Comparison of ENCODE assay signal across 3 cellular contexts in genomic region chr9:123923884-123924283, GRCh38.
TF ChIP-seq lines count a peak whose summit lies in the region.

No MANE protein-coding gene starts in this region.

TF ChIP-seq in SK-N-SH treated with all-trans-retinoic acid at 6 μM for 48 hours, 23 proteins besides CTCF, POLR2A, EP300 and RAD21 (continued from another document):
- TF ChIP-seq ZNF565 (CRISPR knock-in tag; conservative IDR thresholded peaks at IDR 0.05; ENCODE audit: low read depth) (no peak), ZNF8 (CRISPR knock-in tag; IDR thresholded peaks at IDR 0.05) (peak; percentile 97)

TF ChIP-seq in SK-N-SH, 30 proteins besides CTCF, POLR2A, EP300 and RAD21:
- no peak for TF ChIP-seq SMC3 (IDR thresholded peaks at IDR 0.05; ENCODE audit: low read depth, low read length)
- TF ChIP-seq, protein P1, sequence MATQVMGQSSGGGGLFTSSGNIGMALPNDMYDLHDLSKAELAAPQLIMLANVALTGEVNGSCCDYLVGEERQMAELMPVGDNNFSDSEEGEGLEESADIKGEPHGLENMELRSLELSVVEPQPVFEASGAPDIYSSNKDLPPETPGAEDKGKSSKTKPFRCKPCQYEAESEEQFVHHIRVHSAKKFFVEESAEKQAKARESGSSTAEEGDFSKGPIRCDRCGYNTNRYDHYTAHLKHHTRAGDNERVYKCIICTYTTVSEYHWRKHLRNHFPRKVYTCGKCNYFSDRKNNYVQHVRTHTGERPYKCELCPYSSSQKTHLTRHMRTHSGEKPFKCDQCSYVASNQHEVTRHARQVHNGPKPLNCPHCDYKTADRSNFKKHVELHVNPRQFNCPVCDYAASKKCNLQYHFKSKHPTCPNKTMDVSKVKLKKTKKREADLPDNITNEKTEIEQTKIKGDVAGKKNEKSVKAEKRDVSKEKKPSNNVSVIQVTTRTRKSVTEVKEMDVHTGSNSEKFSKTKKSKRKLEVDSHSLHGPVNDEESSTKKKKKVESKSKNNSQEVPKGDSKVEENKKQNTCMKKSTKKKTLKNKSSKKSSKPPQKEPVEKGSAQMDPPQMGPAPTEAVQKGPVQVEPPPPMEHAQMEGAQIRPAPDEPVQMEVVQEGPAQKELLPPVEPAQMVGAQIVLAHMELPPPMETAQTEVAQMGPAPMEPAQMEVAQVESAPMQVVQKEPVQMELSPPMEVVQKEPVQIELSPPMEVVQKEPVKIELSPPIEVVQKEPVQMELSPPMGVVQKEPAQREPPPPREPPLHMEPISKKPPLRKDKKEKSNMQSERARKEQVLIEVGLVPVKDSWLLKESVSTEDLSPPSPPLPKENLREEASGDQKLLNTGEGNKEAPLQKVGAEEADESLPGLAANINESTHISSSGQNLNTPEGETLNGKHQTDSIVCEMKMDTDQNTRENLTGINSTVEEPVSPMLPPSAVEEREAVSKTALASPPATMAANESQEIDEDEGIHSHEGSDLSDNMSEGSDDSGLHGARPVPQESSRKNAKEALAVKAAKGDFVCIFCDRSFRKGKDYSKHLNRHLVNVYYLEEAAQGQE (IDR thresholded peaks at IDR 0.05; ENCODE audit: low read depth, low read length): no peak
- TF ChIP-seq, protein P2, sequence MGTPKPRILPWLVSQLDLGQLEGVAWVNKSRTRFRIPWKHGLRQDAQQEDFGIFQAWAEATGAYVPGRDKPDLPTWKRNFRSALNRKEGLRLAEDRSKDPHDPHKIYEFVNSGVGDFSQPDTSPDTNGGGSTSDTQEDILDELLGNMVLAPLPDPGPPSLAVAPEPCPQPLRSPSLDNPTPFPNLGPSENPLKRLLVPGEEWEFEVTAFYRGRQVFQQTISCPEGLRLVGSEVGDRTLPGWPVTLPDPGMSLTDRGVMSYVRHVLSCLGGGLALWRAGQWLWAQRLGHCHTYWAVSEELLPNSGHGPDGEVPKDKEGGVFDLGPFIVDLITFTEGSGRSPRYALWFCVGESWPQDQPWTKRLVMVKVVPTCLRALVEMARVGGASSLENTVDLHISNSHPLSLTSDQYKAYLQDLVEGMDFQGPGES (IDR thresholded peaks at IDR 0.05; ENCODE audit: low read depth, low read length): no peak
- TF ChIP-seq PBX3 (IDR thresholded peaks at IDR 0.05): no peak
- TF ChIP-seq TEAD4 (IDR thresholded peaks at IDR 0.05; ENCODE audit: borderline replicate concordance, insufficient read depth): no peak
- TF ChIP-seq POLR2AphosphoS5 (IDR thresholded peaks at IDR 0.05; ENCODE audit: low read depth, low read length): no peak
- TF ChIP-seq, protein P3, sequence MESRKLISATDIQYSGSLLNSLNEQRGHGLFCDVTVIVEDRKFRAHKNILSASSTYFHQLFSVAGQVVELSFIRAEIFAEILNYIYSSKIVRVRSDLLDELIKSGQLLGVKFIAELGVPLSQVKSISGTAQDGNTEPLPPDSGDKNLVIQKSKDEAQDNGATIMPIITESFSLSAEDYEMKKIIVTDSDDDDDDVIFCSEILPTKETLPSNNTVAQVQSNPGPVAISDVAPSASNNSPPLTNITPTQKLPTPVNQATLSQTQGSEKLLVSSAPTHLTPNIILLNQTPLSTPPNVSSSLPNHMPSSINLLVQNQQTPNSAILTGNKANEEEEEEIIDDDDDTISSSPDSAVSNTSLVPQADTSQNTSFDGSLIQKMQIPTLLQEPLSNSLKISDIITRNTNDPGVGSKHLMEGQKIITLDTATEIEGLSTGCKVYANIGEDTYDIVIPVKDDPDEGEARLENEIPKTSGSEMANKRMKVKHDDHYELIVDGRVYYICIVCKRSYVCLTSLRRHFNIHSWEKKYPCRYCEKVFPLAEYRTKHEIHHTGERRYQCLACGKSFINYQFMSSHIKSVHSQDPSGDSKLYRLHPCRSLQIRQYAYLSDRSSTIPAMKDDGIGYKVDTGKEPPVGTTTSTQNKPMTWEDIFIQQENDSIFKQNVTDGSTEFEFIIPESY (IDR thresholded peaks at IDR 0.05; ENCODE audit: borderline replicate concordance, low read depth): no peak
- no peak for TF ChIP-seq FOXJ3 (CRISPR knock-in tag; IDR thresholded peaks at IDR 0.05)
- TF ChIP-seq FOSL2 (IDR thresholded peaks at IDR 0.05; ENCODE audit: borderline replicate concordance, low read depth): no peak
- TF ChIP-seq GATA2 (CRISPR knock-in tag; IDR thresholded peaks at IDR 0.05): no peak
- TF ChIP-seq, protein P4, sequence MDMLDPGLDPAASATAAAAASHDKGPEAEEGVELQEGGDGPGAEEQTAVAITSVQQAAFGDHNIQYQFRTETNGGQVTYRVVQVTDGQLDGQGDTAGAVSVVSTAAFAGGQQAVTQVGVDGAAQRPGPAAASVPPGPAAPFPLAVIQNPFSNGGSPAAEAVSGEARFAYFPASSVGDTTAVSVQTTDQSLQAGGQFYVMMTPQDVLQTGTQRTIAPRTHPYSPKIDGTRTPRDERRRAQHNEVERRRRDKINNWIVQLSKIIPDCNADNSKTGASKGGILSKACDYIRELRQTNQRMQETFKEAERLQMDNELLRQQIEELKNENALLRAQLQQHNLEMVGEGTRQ (IDR thresholded peaks at IDR 0.05; ENCODE audit: borderline replicate concordance, low read depth, low read length): no peak
- no peak for TF ChIP-seq NFIC (IDR thresholded peaks at IDR 0.05; ENCODE audit: borderline replicate concordance)
- no peak for TF ChIP-seq FOXM1 (IDR thresholded peaks at IDR 0.05; ENCODE audit: low read depth)
- TF ChIP-seq EZH2phosphoT487 (IDR thresholded peaks at IDR 0.05; ENCODE audit: borderline replicate concordance, low read depth): no peak
- TF ChIP-seq CHD2 (IDR thresholded peaks at IDR 0.05; ENCODE audit: low read length, partially characterized antibody): no peak
- TF ChIP-seq ELF1 (IDR thresholded peaks at IDR 0.05): no peak
- TF ChIP-seq RFX5 (IDR thresholded peaks at IDR 0.05; ENCODE audit: low read length): no peak
- TF ChIP-seq NRF1 (IDR thresholded peaks at IDR 0.05; ENCODE audit: low read depth, low read length): no peak
- no peak for TF ChIP-seq YY1 (IDR thresholded peaks at IDR 0.05; ENCODE audit: low read depth)

TF ChIP-seq in H1, 55 proteins besides CTCF, POLR2A, EP300 and RAD21 (continued from another document):
- TF ChIP-seq TCF12 (IDR thresholded peaks at IDR 0.05; ENCODE audit: low read depth, low read length): no peak
